ENCODE assay signal across 1 cellular context in the genomic region with DNA sequence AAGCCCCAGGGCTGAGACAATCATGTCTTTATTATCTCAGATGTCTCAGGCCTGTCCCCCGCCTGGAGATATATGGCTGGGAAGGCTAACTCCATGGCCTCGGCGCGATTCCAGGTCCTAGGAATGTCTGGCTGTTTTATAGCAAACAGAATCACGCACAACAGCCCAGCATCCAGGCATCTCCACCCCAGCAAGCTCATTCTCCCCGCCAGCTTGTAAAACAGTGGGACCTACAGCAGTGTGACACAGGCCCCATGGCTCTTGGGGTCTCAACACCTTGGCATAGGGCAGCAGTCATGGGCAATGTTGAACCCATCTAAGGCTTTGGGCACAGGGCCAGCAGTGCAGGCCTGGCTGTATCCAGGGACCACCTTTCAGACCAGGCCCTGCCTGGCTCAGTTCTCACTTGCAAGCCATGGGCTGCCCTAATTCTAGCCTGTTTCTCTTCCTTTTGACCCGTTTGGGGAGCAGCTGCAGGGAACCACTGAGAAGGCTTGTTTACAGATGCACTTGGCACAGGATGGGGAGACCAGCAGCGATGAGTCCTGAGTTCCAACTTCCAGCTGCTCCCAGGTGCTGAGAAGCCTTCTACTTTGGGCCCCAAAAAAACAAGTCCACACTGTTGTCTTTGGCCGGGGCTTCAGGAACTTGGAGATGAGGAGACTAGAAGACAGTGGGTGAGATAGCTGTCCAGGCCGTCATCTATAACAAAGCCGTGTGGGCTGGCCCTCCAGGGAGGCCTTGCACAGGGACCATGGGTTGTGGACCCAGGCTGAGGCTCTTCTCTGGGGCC.
TF ChIP-seq lines count a peak whose summit lies in the region.

No MANE protein-coding gene starts in this region.

TF ChIP-seq in GM23338, 12 proteins besides CTCF, POLR2A, EP300 and RAD21:
- TF ChIP-seq POLR2AphosphoS5 (IDR thresholded peaks at IDR 0.05; ENCODE audit: low read depth) (no peak), NANOG (IDR thresholded peaks at IDR 0.05; ENCODE audit: borderline replicate concordance) (no peak), EZH2 (IDR thresholded peaks at IDR 0.05; ENCODE audit: low read depth, unreplicated experiment) (no peak)
